ENCODE assay signal across 9 cellular contexts in the genomic region with DNA sequence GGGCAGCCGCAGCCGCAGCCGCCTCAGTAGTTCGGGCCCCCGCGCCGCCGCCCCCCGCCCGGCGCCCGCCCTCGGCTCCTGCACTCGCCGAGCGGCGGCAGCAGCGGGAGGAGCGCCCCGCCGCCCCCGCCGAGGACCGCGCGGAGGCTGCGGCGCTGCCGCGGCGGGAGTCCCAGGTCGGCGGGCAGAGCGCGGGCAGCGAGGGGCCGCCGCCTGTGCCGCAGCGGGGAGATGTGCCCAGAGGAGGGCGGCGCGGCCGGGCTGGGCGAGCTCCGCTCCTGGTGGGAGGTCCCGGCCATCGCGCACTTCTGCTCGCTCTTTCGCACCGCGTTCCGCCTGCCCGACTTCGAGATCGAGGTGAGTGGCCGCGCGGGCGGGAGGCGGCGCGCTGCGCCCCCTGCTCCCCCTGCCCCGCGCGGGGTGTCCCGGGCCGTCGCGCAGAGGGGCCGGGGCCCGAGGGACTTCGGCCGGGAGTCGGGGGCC. TPM values are rescaled to one million over a fixed set of nuclear protein-coding genes. Genes with fewer than 3 reads are reported as not detected.
DNase-seq lines count a peak whose midpoint lies in the region; ATAC-seq and TF ChIP-seq lines count a peak whose summit lies in the region.
"Had no signal": no experiment of that assay in that cellular context is flagged by ENCODE, and none has a peak within 500 bp of the region (broad histone marks: within the 10 kb centered on the region; RNA-seq: fewer than 3 reads in every experiment).

No MANE protein-coding gene starts in this region.

- H3K4me1 Mint-ChIP-seq in activated CD8-positive, alpha-beta T cell treated with anti-CD3 and anti-CD28 coated beads, Interleukin-2, amount 10 ng/mL, durations not matched to agents 7 days and 5 days (ENCODE audit: low read depth) = peaks cover 15% of the 10 kb centered on the region

- no peaks in the 10 kb centered on the region for H3K27me3 ChIP-seq in right atrium auricular region
- H3K27me3 ChIP-seq in sigmoid colon = peaks cover 22 to 84% (median 44%) of the 10 kb centered on the region in 3 donors

- peak overlapping the region; percentile 77 to 83 for H3K4me3 ChIP-seq in right atrium auricular region
- peak overlapping the region; percentile 33 to 60 (median 50) for H3K4me3 ChIP-seq in sigmoid colon

- H3K36me3 ChIP-seq in right atrium auricular region (no peaks in the 10 kb centered on the region), sigmoid colon (no peaks in the 10 kb centered on the region)

- H3K27me3 Mint-ChIP-seq in activated CD8-positive, alpha-beta T cell treated with anti-CD3 and anti-CD28 coated beads, Interleukin-2, amount 10 ng/mL, durations not matched to agents 7 days and 5 days (ENCODE audit: low read depth) = peaks cover 53% of the 10 kb centered on the region

- H3K27ac ChIP-seq in 22Rv1 (no peak overlapping the region), right atrium auricular region (peak overlapping the region; percentile 86 to 87), sigmoid colon (peak overlapping the region; percentile 15 to 68 (median 43))

- H3K27ac Mint-ChIP-seq in activated CD8-positive, alpha-beta T cell treated with anti-CD3 and anti-CD28 coated beads, Interleukin-2, amount 10 ng/mL, durations not matched to agents 7 days and 5 days = no peak overlapping the region
- H3K27ac Mint-ChIP-seq: activated naive CD4-positive, alpha-beta T cell treated with anti-CD3 and anti-CD28 coated beads, Interleukin-2, amount 50 U/mL, for 24 hours had no signal

- DNase-seq in GM20000 (ENCODE audit: low spot score) (peak; percentile 67), right atrium auricular region (ENCODE audit: low spot score) (no peak), sigmoid colon (no peak), pons (ENCODE audit: low spot score) (no peak)
- DNase-seq in activated CD8-positive, alpha-beta T cell treated with anti-CD3 and anti-CD28 coated beads, Interleukin-2, amount 10 ng/mL, durations not matched to agents 7 days and 5 days = peak; percentile 23

- H3K36me3 Mint-ChIP-seq in activated CD8-positive, alpha-beta T cell treated with anti-CD3 and anti-CD28 coated beads, Interleukin-2, amount 10 ng/mL, durations not matched to agents 7 days and 5 days (ENCODE audit: low read depth) = no peaks in the 10 kb centered on the region
- H3K36me3 Mint-ChIP-seq: activated naive CD4-positive, alpha-beta T cell treated with anti-CD3 and anti-CD28 coated beads, Interleukin-2, amount 50 U/mL, for 24 hours had no signal

- H3K9me3 ChIP-seq in right atrium auricular region = no peaks in the 10 kb centered on the region
- no peaks in the 10 kb centered on the region for H3K9me3 ChIP-seq in sigmoid colon

- peak; percentile 56 for ATAC-seq in activated CD8-positive, alpha-beta T cell treated with anti-CD3 and anti-CD28 coated beads, Interleukin-2, amount 10 ng/mL, durations not matched to agents 7 days and 5 days
- no peak for ATAC-seq in HG03280 (IDR thresholded peaks at IDR 0.05; ENCODE audit: unreplicated experiment)
- ATAC-seq in HG03432 (IDR thresholded peaks at IDR 0.05; ENCODE audit: unreplicated experiment) = no peak

- intact Hi-C loops in sigmoid colon (cut with DNase I) = no loop called here

- H3K4me3 Mint-ChIP-seq in activated CD8-positive, alpha-beta T cell treated with anti-CD3 and anti-CD28 coated beads, Interleukin-2, amount 10 ng/mL, durations not matched to agents 7 days and 5 days = no peak overlapping the region

- TF ChIP-seq CTCF in 22Rv1 (IDR thresholded peaks at IDR 0.05) (peak; percentile 24), GM20000 (IDR thresholded peaks at IDR 0.05; ENCODE audit: extremely low read depth, missing control alignments) (no peak), right atrium auricular region (IDR thresholded peaks at IDR 0.05) (no peak), sigmoid colon (IDR thresholded peaks at IDR 0.05) (no peak)

- 0 to 1% methylated on average over 77 of the region's 77 CpGs for WGBS in sigmoid colon, 2 donors

- no peak for TF ChIP-seq EP300 in sigmoid colon (IDR thresholded peaks at IDR 0.05)

- POLR2A ChIA-PET in activated CD8-positive, alpha-beta T cell treated with anti-CD3 and anti-CD28 coated beads, Interleukin-2, amount 10 ng/mL, durations not matched to agents 7 days and 5 days (lab: Charles Lee) = no interaction called here

- H3K4me1 ChIP-seq in right atrium auricular region (peaks cover 0 to 12% of the 10 kb centered on the region in 2 donors), sigmoid colon (peaks cover 0 to 30% (median 24%) of the 10 kb centered on the region in 4 donors)

- CTCF ChIA-PET in activated CD8-positive, alpha-beta T cell treated with anti-CD3 and anti-CD28 coated beads, Interleukin-2, amount 10 ng/mL, durations not matched to agents 7 days and 5 days (lab: Charles Lee) = no interaction called here

- TF ChIP-seq POLR2A in sigmoid colon (IDR thresholded peaks at IDR 0.05) = no peak

- H3K9me3 Mint-ChIP-seq in activated CD8-positive, alpha-beta T cell treated with anti-CD3 and anti-CD28 coated beads, Interleukin-2, amount 10 ng/mL, durations not matched to agents 7 days and 5 days (ENCODE audit: insufficient read depth) = no peaks in the 10 kb centered on the region
- H3K9me3 Mint-ChIP-seq: activated naive CD4-positive, alpha-beta T cell treated with anti-CD3 and anti-CD28 coated beads, Interleukin-2, amount 50 U/mL, for 24 hours had no signal

RNA-seq across cellular contexts. Expression of a gene that starts 0.3 kb away (rescaled TPM):
- not detected for total RNA-seq in activated CD8-positive, alpha-beta T cell treated with anti-CD3 and anti-CD28 coated beads, Interleukin-2, amount 10 ng/mL, durations not matched to agents 7 days and 5 days
- total RNA-seq in right atrium auricular region (1 to 10 TPM; 4.0 to 4.8 TPM), sigmoid colon (1 to 10 TPM; 1.1 to 2.8 (median 1.6) TPM)
- under 1 TPM in 2 of 3 donors, not detected in 1; 0.39 to 0.60 TPM for polyA plus RNA-seq in sigmoid colon

Comparison
In these comparisons a context has a peak if more than half of its experiments do, and no peak if none do; other contexts are left out.
1. DNase-seq: peak in GM20000 (single experiment) and activated CD8-positive, alpha-beta T cell treated with anti-CD3 and anti-CD28 coated beads, Interleukin-2, amount 10 ng/mL, durations not matched to agents 7 days and 5 days (single experiment); none in right atrium auricular region (single experiment), sigmoid colon (single experiment) and pons (single experiment).